8 cellular contexts compared by ENCODE assay signal in genomic region chr5:81971086-81971693, GRCh38. TPM values are rescaled to one million over a fixed set of nuclear protein-coding genes. Genes with fewer than 3 reads are reported as not detected.
A peak's percentile ranks its signal among the peaks of the same experiment; 100 is the strongest.
DNase-seq lines count a peak whose midpoint lies in the region; TF ChIP-seq lines count a peak whose summit lies in the region.

No MANE protein-coding gene starts in this region.

- no peaks in the 10 kb centered on the region for H3K9me3 ChIP-seq in ovary

- TF ChIP-seq CTCF in LNCaP clone FGC (IDR thresholded peaks at IDR 0.05; ENCODE audit: control insufficient read depth, extremely low read depth, insufficient read depth), result no peak
- TF ChIP-seq CTCF in fibroblast of the aortic adventitia (IDR thresholded peaks at IDR 0.05; ENCODE audit: insufficient read depth, low read length), result no peak
- TF ChIP-seq CTCF in ovary (IDR thresholded peaks at IDR 0.05), result peak in 1 of 3 donors; percentile 3

- intact Hi-C loops in ovary (cut with DNase I), result loop anchor here in 3 of 4 donors (2.0 to 10.0 kb wide), 5 partner anchors 116 to 464 kb away; partner anchors contain the start of gene SSBP2 (in 2 of the 3)

- TF ChIP-seq EP300 in ovary (IDR thresholded peaks at IDR 0.05), result no peak

- peak overlapping the region; percentile 77 for H3K4me3 ChIP-seq in LNCaP clone FGC (ENCODE audit: low read depth, low read length)
- H3K4me3 ChIP-seq in fibroblast of the aortic adventitia (ENCODE audit: low read depth, low read length), result peak overlapping the region; percentile 88
- peak overlapping the region; percentile 67 for H3K4me3 ChIP-seq in ovary

- no peak for TF ChIP-seq POLR2A in ovary (IDR thresholded peaks at IDR 0.05)

- no peaks in the 10 kb centered on the region for H3K27me3 ChIP-seq in ovary

- H3K4me1 ChIP-seq in ovary (ENCODE audit: insufficient read depth), result no peaks in the 10 kb centered on the region

- 1 to 2% (median 2%) methylated on average over 10 of the region's 10 CpGs for WGBS in ovary, 3 donors

- H3K27ac ChIP-seq in ovary, result peak overlapping the region; percentile 97 to 100

- no peaks in the 10 kb centered on the region for H3K36me3 ChIP-seq in ovary

- DNase-seq in stimulated activated CD4-positive, alpha-beta T cell treated with anti-CD3 and anti-CD28 coated beads, Interleukin-2, amount 100 ng/mL, for 48 hours, result peak; percentile 2 to 4
- no peak for DNase-seq in stimulated activated CD4-positive, alpha-beta T cell treated with anti-CD3 and anti-CD28 coated beads, Interleukin-4, amount 100 ng/mL, for 4 hours
- no peak for DNase-seq in LNCaP clone FGC (ENCODE audit: low read depth)
- peak; percentile 5 to 31 for DNase-seq in activated CD4-positive, alpha-beta T cell treated with anti-CD3 and anti-CD28 coated beads, Interleukin-2, amount 50 U/mL, for 48 hours
- no peak for DNase-seq in fibroblast of the aortic adventitia (ENCODE audit: low read depth)
- DNase-seq in ovary, result no peak
- no peak for DNase-seq in NCI-H526 treated with DMSO at 0.1 percent for 48 hours (lab: John Stamatoyannopoulos, UW)
- DNase-seq in NCI-H1930 (lab: John Stamatoyannopoulos, UW), result no peak

RNA-seq across cellular contexts. Expression of gene ATG10, which starts 0.6 kb away (rescaled TPM):
- total RNA-seq in fibroblast of the aortic adventitia (ENCODE audit: low replicate concordance), result 8.8 and 16.8 TPM in 2 replicates
- 1 to 10 TPM; 2.6 to 6.1 (median 4.6) TPM for total RNA-seq in ovary
- 1 to 10 TPM; 2.7 to 7.8 TPM for polyA plus RNA-seq in ovary

Comparison
In these comparisons a context has a peak if more than half of its experiments do, and no peak if none do; other contexts are left out.
1. DNase-seq: peak in stimulated activated CD4-positive, alpha-beta T cell treated with anti-CD3 and anti-CD28 coated beads, Interleukin-2, amount 100 ng/mL, for 48 hours (2 of 2) and activated CD4-positive, alpha-beta T cell treated with anti-CD3 and anti-CD28 coated beads, Interleukin-2, amount 50 U/mL, for 48 hours (2 of 2); none in stimulated activated CD4-positive, alpha-beta T cell treated with anti-CD3 and anti-CD28 coated beads, Interleukin-4, amount 100 ng/mL, for 4 hours (0 of 2), LNCaP clone FGC (single experiment), fibroblast of the aortic adventitia (single experiment), ovary (0 of 5), NCI-H526 treated with DMSO at 0.1 percent for 48 hours (single experiment) and NCI-H1930 (0 of 2).
2. Peak in every context shown above with its lines, with median percentiles within 50 percentile points of each other: H3K4me3 ChIP-seq.